In genomic region chr14:44396226-44396625, GRCh38 we compare ENCODE assay signal across 24 cellular contexts.
"Had no signal": no experiment of that assay in that cellular context is flagged by ENCODE, and none has a peak within 500 bp of the region (broad histone marks: within the 10 kb centered on the region; RNA-seq: fewer than 3 reads in every experiment).

No MANE protein-coding gene starts in this region.

- H3K36me3 Mint-ChIP-seq: natural killer cell treated with Interleukin-12 subunit alpha and Interleukin-12 subunit beta and Interleukin-15 and Interleukin-18, amount 100 ng/mL, for 72 hours had no signal

- H3K36me3 ChIP-seq: right atrium auricular region, tibial artery, uterus had no signal

- H3K27ac Mint-ChIP-seq: activated naive CD4-positive, alpha-beta T cell treated with anti-CD3 and anti-CD28 coated beads for 36 hours; activated naive CD8-positive, alpha-beta T cell treated with anti-CD3 and anti-CD28 coated beads, Interleukin-2, amount 50 U/mL, for 24 hours; activated T-helper 2 cell treated with anti-CD3 and anti-CD28 coated beads, Interferon-gamma antibody, Interleukin-2, Interleukin-4, amounts not matched to agents 10 μg/mL and 5 μg/mL and 100 μg/mL, durations not matched to agents 14 hours and 24 hours and 36 hours; natural killer cell treated with Interleukin-12 subunit alpha and Interleukin-12 subunit beta and Interleukin-15 and Interleukin-18, amount 100 ng/mL, for 72 hours had no signal

- H3K4me1 Mint-ChIP-seq: activated naive CD8-positive, alpha-beta T cell treated with anti-CD3 and anti-CD28 coated beads, Interleukin-2, amount 50 U/mL, for 24 hours had no signal

- ATAC-seq: activated CD4-positive, CD25-positive, alpha-beta regulatory T cell treated with anti-CD3 and anti-CD28 coated beads, Interleukin-2, amount 50 U/mL, for 24 hours; activated naive CD8-positive, alpha-beta T cell treated with anti-CD3 and anti-CD28 coated beads, Interleukin-2, amount 50 U/mL, for 24 hours; left ventricle myocardium superior; natural killer cell treated with Interleukin-12 subunit alpha and Interleukin-12 subunit beta and Interleukin-15 and Interleukin-18, amount 100 ng/mL, for 72 hours had no signal

- H3K27ac ChIP-seq: right atrium auricular region, skin epidermis, tibial artery, uterus had no signal

- H3K27me3 ChIP-seq: right atrium auricular region, tibial artery, uterus had no signal

- H3K27me3 Mint-ChIP-seq: natural killer cell treated with Interleukin-12 subunit alpha and Interleukin-12 subunit beta and Interleukin-15 and Interleukin-18, amount 100 ng/mL, for 72 hours had no signal

- H3K4me3 ChIP-seq: right atrium auricular region, skin epidermis, tibial artery, uterus had no signal

- H3K9me3 Mint-ChIP-seq: activated naive CD4-positive, alpha-beta T cell treated with anti-CD3 and anti-CD28 coated beads for 36 hours had no signal

- H3K9me3 ChIP-seq: right atrium auricular region, tibial artery, uterus had no signal

- H3K4me1 ChIP-seq: right atrium auricular region, tibial artery, uterus had no signal

- FAIRE-seq: endothelial cell of umbilical vein, kidney had no signal

- DNase-seq: activated CD4-positive, alpha-beta T cell treated with anti-CD3 and anti-CD28 coated beads, Interleukin-2, amount 50 U/mL, for 4 hours; activated naive CD4-positive, alpha-beta T cell treated with anti-CD3 and anti-CD28 coated beads for 36 hours; activated naive CD8-positive, alpha-beta T cell treated with anti-CD3 and anti-CD28 coated beads, Interleukin-2, amount 50 U/mL, for 24 hours; activated T-cell treated with anti-CD3 and anti-CD28 coated beads, Interleukin-2, amount 50 U/mL, for 1 hour; aorta; cerebellar nuclear complex; effector CD8-positive, alpha-beta T cell; foreskin fibroblast; hypothalamus; kidney; left ventricle myocardium superior; mesendoderm; nucleus accumbens; posterior cingulate gyrus; stimulated activated CD4-positive, alpha-beta T cell treated with anti-CD3 and anti-CD28 coated beads, Interleukin-4, amount 100 ng/mL, for 24 hours; stimulated activated naive CD4-positive, alpha-beta T cell; tibial artery; uterus had no signal

- H3K4me3 Mint-ChIP-seq: activated naive CD4-positive, alpha-beta T cell treated with anti-CD3 and anti-CD28 coated beads for 36 hours; activated naive CD8-positive, alpha-beta T cell treated with anti-CD3 and anti-CD28 coated beads, Interleukin-2, amount 50 U/mL, for 24 hours; natural killer cell treated with Interleukin-12 subunit alpha and Interleukin-12 subunit beta and Interleukin-15 and Interleukin-18, amount 100 ng/mL, for 72 hours had no signal
